Comparison of ENCODE assay signal across 8 cellular contexts in genomic region chr1:202852163-202852904, GRCh38. TPM values are rescaled to one million over a fixed set of nuclear protein-coding genes. Genes with fewer than 3 reads are reported as not detected.
DNase-seq lines count a peak whose midpoint lies in the region; ATAC-seq and TF ChIP-seq lines count a peak whose summit lies in the region.

No MANE protein-coding gene starts in this region.

- intact Hi-C loops in aorta (cut with DNase I) = no loop called here

- no peaks in the 10 kb centered on the region for H4K20me1 ChIP-seq in DND-41 (ENCODE audit: insufficient read depth, low read length)

- TF ChIP-seq CTCF in DND-41 (IDR thresholded peaks at IDR 0.05; ENCODE audit: borderline replicate concordance, extremely low read depth, low read length, poor library complexity, severe bottlenecking) = peak; percentile 57
- peak; percentile 81 for TF ChIP-seq CTCF in HL-60 (IDR thresholded peaks at IDR 0.05; ENCODE audit: insufficient read depth, low read length)

- H2AK5ac ChIP-seq in neuronal stem cell (ENCODE audit: low read depth, low read length) = no peak overlapping the region

- no peaks in the 10 kb centered on the region for H3K4me1 Mint-ChIP-seq in effector memory CD8-positive, alpha-beta T cell (ENCODE audit: low read depth in 2 of 2)

- H2BK15ac ChIP-seq in neuronal stem cell (ENCODE audit: low read length) = no peak overlapping the region

- H3K9ac ChIP-seq in DND-41 (ENCODE audit: low read depth, low read length) = no peak overlapping the region
- H3K9ac ChIP-seq in neuronal stem cell (ENCODE audit: low read depth, low read length, poor library complexity) = peak overlapping the region; percentile 47

- H3K36me3 Mint-ChIP-seq in effector memory CD8-positive, alpha-beta T cell (ENCODE audit: insufficient read depth) = peaks cover 5% of the 10 kb centered on the region

- no peak overlapping the region for H2BK12ac ChIP-seq in neuronal stem cell (ENCODE audit: low read length)

- H3K4me2 ChIP-seq in DND-41 (ENCODE audit: insufficient read depth, low read length) (no peak overlapping the region), neuronal stem cell (ENCODE audit: insufficient read depth, low read length, poor library complexity, severe bottlenecking) (no peak overlapping the region)

- H3K27me3 Mint-ChIP-seq in effector memory CD8-positive, alpha-beta T cell = no peaks in the 10 kb centered on the region

- no peak overlapping the region for H2BK5ac ChIP-seq in neuronal stem cell (ENCODE audit: low read length)

- ATAC-seq in DND-41 (ENCODE audit: insufficient read depth, low read depth) (peak; percentile 72), SK-N-SH treated with all-trans-retinoic acid at 6 μM for 48 hours (peak; percentile 97), aorta (ENCODE audit: low FRiP score) (no peak), GM18868 (IDR thresholded peaks at IDR 0.05; ENCODE audit: unreplicated experiment) (no peak), HG03521 (IDR thresholded peaks at IDR 0.05; ENCODE audit: unreplicated experiment) (no peak)
- peak; percentile 78 for ATAC-seq in effector memory CD8-positive, alpha-beta T cell (replicated peaks)

- H3K4me3 ChIP-seq in DND-41 (ENCODE audit: low read depth in 1 of 2, low read length in 2 of 2) = no peak overlapping the region
- no peak overlapping the region for H3K4me3 ChIP-seq in HL-60 (replicated peaks; ENCODE audit: insufficient read depth, low read length)
- H3K4me3 ChIP-seq in neuronal stem cell (ENCODE audit: low read length in 2 of 2) = no peak overlapping the region
- no peak overlapping the region for H3K4me3 ChIP-seq in aorta (ENCODE audit: low read length in 2 of 2)

- no peak overlapping the region for H3K4me3 Mint-ChIP-seq in effector memory CD8-positive, alpha-beta T cell

- H3K18ac ChIP-seq in neuronal stem cell (ENCODE audit: low read length) = no peak overlapping the region

- H2BK120ac ChIP-seq in neuronal stem cell (ENCODE audit: low read depth, low read length) = no peak overlapping the region

- H3K27ac ChIP-seq in DND-41 (ENCODE audit: low read length) = no peak overlapping the region
- no peak overlapping the region for H3K27ac ChIP-seq in HL-60 (replicated peaks)
- H3K27ac ChIP-seq in neuronal stem cell (replicated peaks; ENCODE audit: low read length) = no peak overlapping the region
- no peak overlapping the region for H3K27ac ChIP-seq in aorta (ENCODE audit: low read depth in 1 of 2, low read length in 2 of 2)

- DNase-seq in DND-41 (peak; percentile 32), HL-60 (ENCODE audit: low read depth in 1 of 2, low spot score in 1 of 2) (peak in 1 of 2 experiments; percentile 78), neuronal stem cell (ENCODE audit: low spot score) (peak; percentile 21), aorta (no peak)
- DNase-seq in effector memory CD8-positive, alpha-beta T cell = peak in 1 of 3 experiments; percentile 26

- no peaks in the 10 kb centered on the region for H3K79me2 ChIP-seq in DND-41 (ENCODE audit: insufficient read depth, low read length)

- H3K9me3 ChIP-seq in DND-41 (ENCODE audit: insufficient read depth, low read length, severe bottlenecking) = no peaks in the 10 kb centered on the region
- no peaks in the 10 kb centered on the region for H3K9me3 ChIP-seq in neuronal stem cell (replicated peaks in 1 of 2; ENCODE audit: control insufficient read depth in 2 of 2, insufficient read depth in 1 of 2, low read depth in 1 of 2, low read length in 2 of 2)
- no peaks in the 10 kb centered on the region for H3K9me3 ChIP-seq in aorta (ENCODE audit: control insufficient read depth, low read length)

- H3K9me3 Mint-ChIP-seq in effector memory CD8-positive, alpha-beta T cell = no peaks in the 10 kb centered on the region

- no peak overlapping the region for H3K23ac ChIP-seq in neuronal stem cell (ENCODE audit: low read depth, low read length, poor library complexity)

- whole genome bisulfite sequencing in neuronal stem cell (ENCODE audit: extremely low coverage in 2 of 2, insufficient read length in 2 of 2, insufficient replicate concordance in 1 of 2), 2 donors = no CpG with 5 or more reads among the region's 15 CpGs
- 65 to 70% methylated on average over 15 of the region's 15 CpGs for WGBS in aorta, 2 donors

- H2AFZ ChIP-seq in DND-41 (ENCODE audit: low read depth, low read length) (peak overlapping the region; percentile 69), neuronal stem cell (ENCODE audit: low read length) (peak overlapping the region; percentile 71)

- H4K91ac ChIP-seq in neuronal stem cell (ENCODE audit: low read depth, low read length, poor library complexity) = no peak overlapping the region

- peaks cover 4% of the 10 kb centered on the region for H3K79me1 ChIP-seq in neuronal stem cell (ENCODE audit: low read depth, low read length)

- H3K27ac Mint-ChIP-seq in effector memory CD8-positive, alpha-beta T cell = no peak overlapping the region

- H3K27me3 ChIP-seq in DND-41 (ENCODE audit: insufficient read depth, low read length, poor library complexity) = no peaks in the 10 kb centered on the region
- no peaks in the 10 kb centered on the region for H3K27me3 ChIP-seq in HL-60 (ENCODE audit: insufficient read depth, poor library complexity, severe bottlenecking)
- no peaks in the 10 kb centered on the region for H3K27me3 ChIP-seq in neuronal stem cell (ENCODE audit: control insufficient read depth in 3 of 3, insufficient read depth in 3 of 3, low read depth in 1 of 3, low read length in 3 of 3)
- H3K27me3 ChIP-seq in aorta (ENCODE audit: control insufficient read depth in 1 of 2, insufficient read depth in 2 of 2, low read length in 1 of 2) = no peaks in the 10 kb centered on the region

- H3K4me1 ChIP-seq in DND-41 (ENCODE audit: insufficient read depth, low read length) (no peaks in the 10 kb centered on the region), neuronal stem cell (ENCODE audit: control insufficient read depth in 2 of 2, insufficient read depth in 1 of 2, low read depth in 1 of 2, low read length in 2 of 2) (peaks cover 0 to 2% of the 10 kb centered on the region in 2 donors), aorta (ENCODE audit: control insufficient read depth in 1 of 2, insufficient read depth in 2 of 2, low read length in 2 of 2) (no peaks in the 10 kb centered on the region)

- H3K36me3 ChIP-seq in DND-41 (ENCODE audit: insufficient read depth, low read length) (no peaks in the 10 kb centered on the region), neuronal stem cell (replicated peaks in 1 of 2; ENCODE audit: control insufficient read depth in 2 of 2, insufficient read depth in 2 of 2, low read length in 2 of 2) (peaks cover 39 to 49% of the 10 kb centered on the region in 2 donors), aorta (ENCODE audit: control insufficient read depth in 1 of 2, insufficient read depth in 2 of 2, low read length in 1 of 2) (no peaks in the 10 kb centered on the region)

- no peak overlapping the region for H3K14ac ChIP-seq in neuronal stem cell (ENCODE audit: low read length)

- no peak overlapping the region for H4K8ac ChIP-seq in neuronal stem cell (ENCODE audit: low read depth, low read length)

- no peak overlapping the region for H3K4ac ChIP-seq in neuronal stem cell (ENCODE audit: low read length)

TF ChIP-seq in SK-N-SH treated with all-trans-retinoic acid at 6 μM for 48 hours, 23 proteins besides CTCF, POLR2A, EP300 and RAD21 (continues in another document):
- TF ChIP-seq GLIS3 (CRISPR knock-in tag; IDR thresholded peaks at IDR 0.05) = no peak
- no peak for TF ChIP-seq ESRRG (CRISPR knock-in tag; IDR thresholded peaks at IDR 0.05)
- TF ChIP-seq BACH2 (CRISPR knock-in tag; IDR thresholded peaks at IDR 0.05; ENCODE audit: borderline replicate concordance) = no peak
- no peak for TF ChIP-seq CSRNP3 (CRISPR knock-in tag; IDR thresholded peaks at IDR 0.05)
- no peak for TF ChIP-seq TSHZ2 (CRISPR knock-in tag; IDR thresholded peaks at IDR 0.05)

RNA-seq across cellular contexts. Expression of gene RABIF, which starts 36.6 kb away (rescaled TPM):
- polyA plus RNA-seq in neuronal stem cell (2013, experiment 1 of 2) = 7.9 TPM
- 7.9 TPM for polyA plus RNA-seq in neuronal stem cell (2013, experiment 2 of 2)
- total RNA-seq in aorta = 1 to 10 TPM; 7.3 to 7.5 TPM
- 1 to 10 TPM; 4.0 to 5.9 TPM for polyA plus RNA-seq in aorta

RNA-seq across cellular contexts. Expression of gene PCAT6, which starts 41.6 kb away (rescaled TPM):
- polyA plus RNA-seq in neuronal stem cell (2013, experiment 1 of 2) = 27.6 TPM
- polyA plus RNA-seq in neuronal stem cell (2013, experiment 2 of 2) = 27.7 TPM
- 1 to 10 TPM in 1 of 2 donors, under 1 TPM in 1; 0.49 to 1.7 TPM for total RNA-seq in aorta
- polyA plus RNA-seq in aorta = 1 to 10 TPM in 1 of 2 donors, not detected in 1; 2.8 TPM

RNA-seq across cellular contexts. Expression of gene KDM5B, which starts 44.1 kb away (rescaled TPM):
- 59.9 TPM for polyA plus RNA-seq in neuronal stem cell (2013, experiment 1 of 2)
- 60.7 TPM for polyA plus RNA-seq in neuronal stem cell (2013, experiment 2 of 2)
- 10 to 100 TPM; 52.8 to 75.6 TPM for total RNA-seq in aorta
- 10 to 100 TPM in 1 of 2 donors, 1 to 10 TPM in 1; 3.1 to 13.3 TPM for polyA plus RNA-seq in aorta

Comparison
In these comparisons a context has a peak if more than half of its experiments do, and no peak if none do; other contexts are left out.
1. ATAC-seq: peak in DND-41 (single experiment), SK-N-SH treated with all-trans-retinoic acid at 6 μM for 48 hours (single experiment) and effector memory CD8-positive, alpha-beta T cell (single experiment); none in aorta (single experiment), GM18868 (single experiment) and HG03521 (single experiment).
2. DNase-seq: peak in DND-41 (single experiment) and neuronal stem cell (single experiment); none in aorta (0 of 2).